ENCODE assay signal across 19 cellular contexts in the genomic region with DNA sequence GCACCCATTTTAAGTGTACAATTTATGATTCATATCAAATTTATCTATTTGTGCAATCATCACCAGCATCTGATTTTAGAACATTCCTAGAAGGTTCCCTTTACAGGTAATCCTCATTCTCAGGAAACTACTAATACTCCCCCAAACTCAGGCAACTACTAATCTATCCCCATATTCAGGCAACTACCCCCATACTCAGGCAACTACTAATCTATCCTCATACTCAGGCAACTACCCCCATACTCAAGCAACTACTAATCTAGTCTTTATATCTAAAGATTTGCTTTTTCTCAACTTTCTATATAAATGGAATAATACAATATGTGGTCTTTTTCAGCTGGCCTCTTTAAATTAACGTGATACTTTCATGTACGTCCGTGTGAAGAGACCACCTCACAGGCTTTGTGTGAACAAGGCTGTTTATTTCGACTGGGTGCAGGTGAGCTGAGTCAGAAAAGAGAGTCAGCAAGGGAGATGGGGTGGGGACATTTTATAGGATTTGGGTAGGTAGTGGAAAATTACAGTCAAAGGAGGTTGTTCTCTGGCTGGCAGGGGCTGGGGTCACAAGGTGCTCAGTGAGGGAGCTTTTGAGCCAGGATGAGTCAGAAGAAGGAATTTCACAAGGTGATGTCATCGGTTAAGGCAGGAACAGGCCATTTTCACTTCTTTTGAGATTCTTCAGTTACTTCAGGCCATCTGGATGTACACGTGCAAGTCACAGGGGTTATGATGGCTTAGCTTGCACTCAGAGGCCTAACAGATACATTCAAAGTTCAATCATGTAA.
A peak's percentile ranks its signal among the peaks of the same experiment; 100 is the strongest.
DNase-seq lines count a peak whose midpoint lies in the region; ATAC-seq, FAIRE-seq and TF ChIP-seq lines count a peak whose summit lies in the region.
"Had no signal": no experiment of that assay in that cellular context is flagged by ENCODE, and none has a peak within 500 bp of the region (broad histone marks: within the 10 kb centered on the region; RNA-seq: fewer than 3 reads in every experiment).

No MANE protein-coding gene starts in this region.

- H3K4me2 ChIP-seq in HepG2 (ENCODE audit: low read depth, low read length), result no peak overlapping the region
- H3K4me2 ChIP-seq: A549 had no signal

- ATAC-seq in HepG2 (no peak), right lobe of liver (no peak)
- ATAC-seq: A549; activated T-cell treated with anti-CD3 and anti-CD28 coated beads, Interleukin-2, amount 50 U/mL, for 4 hours; lower lobe of right lung; naive thymus-derived CD8-positive, alpha-beta T cell; stimulated activated naive CD8-positive, alpha-beta T cell treated with anti-CD3 and anti-CD28 coated beads, Interleukin-15, amount 100 ng/mL, for 72 hours; upper lobe of right lung had no signal

- DNase-seq in HepG2 (ENCODE audit: low spot score) (no peak), right lobe of liver (no peak), WERI-Rb-1 (peak; percentile 34), iPS DF 19.7 (ENCODE audit: low read depth, low spot score) (peak; percentile 59), NCI-H146 (lab: John Stamatoyannopoulos, UW) (no peak), cortex of kidney (lab: John Stamatoyannopoulos, UW) (no peak), GM03348 (ENCODE audit: low spot score) (no peak), NCI-H187 (lab: John Stamatoyannopoulos, UW) (no peak)
- DNase-seq: activated CD4-positive, alpha-beta T cell treated with anti-CD3 and anti-CD28 coated beads, Interleukin-2, amount 50 U/mL, for 48 hours; activated naive CD8-positive, alpha-beta T cell treated with anti-CD3 and anti-CD28 coated beads for 36 hours; activated T-cell treated with anti-CD3 and anti-CD28 coated beads, Interleukin-2, amount 50 U/mL, for 4 hours; effector memory CD4-positive, alpha-beta T cell; hypothalamus; lower lobe of right lung; naive thymus-derived CD8-positive, alpha-beta T cell; NCI-H1436 treated with DMSO at 0.1 percent for 48 hours; stimulated activated naive CD8-positive, alpha-beta T cell treated with anti-CD3 and anti-CD28 coated beads, Interleukin-15, amount 100 ng/mL, for 72 hours; upper lobe of right lung had no signal

- H3K27me3 ChIP-seq in HepG2 (ENCODE audit: control insufficient read depth in 1 of 2, insufficient read depth in 2 of 2, low read length in 2 of 2) (no peaks in the 10 kb centered on the region), right lobe of liver (no peaks in the 10 kb centered on the region), WERI-Rb-1 (ENCODE audit: insufficient read depth, low read depth, severe bottlenecking) (no peaks in the 10 kb centered on the region)
- H3K27me3 ChIP-seq: upper lobe of right lung had no signal

- no peak for TF ChIP-seq CTCF in HepG2 (CRISPR knock-in tag; IDR thresholded peaks at IDR 0.05)
- no peak for TF ChIP-seq CTCF in right lobe of liver (IDR thresholded peaks at IDR 0.05)
- TF ChIP-seq CTCF in WERI-Rb-1 (IDR thresholded peaks at IDR 0.05; ENCODE audit: low read depth, low read length), result no peak

- WGBS in HepG2 (ENCODE audit: low lambda C conversion rate), result 17% methylated on average over 4 of the region's 6 CpGs
- whole genome bisulfite sequencing in right lobe of liver (ENCODE audit: insufficient coverage, low coverage, low lambda C conversion rate, missing lambda C conversion rate), result 61% methylated on average over 5 of the region's 6 CpGs

- TF ChIP-seq EP300 in HepG2 (IDR thresholded peaks at IDR 0.05; ENCODE audit: low read depth in 2 of 2, low read length in 2 of 2) (no peak), HepG2 (CRISPR knock-in tag; IDR thresholded peaks at IDR 0.05; ENCODE audit: borderline replicate concordance) (no peak)

- no peak overlapping the region for H3K27ac ChIP-seq in HepG2 (ENCODE audit: extremely low read length, insufficient read depth, low read length)
- no peak overlapping the region for H3K27ac ChIP-seq in right lobe of liver
- no peak overlapping the region for H3K27ac ChIP-seq in WERI-Rb-1
- H3K27ac ChIP-seq: A549, lower lobe of right lung, upper lobe of right lung had no signal

- in situ Hi-C loops in HepG2 (cut with HindIII; ENCODE audit: extremely low pct_ligation_motif_present, low pct_unique_long_range_greater_than_20kb), result no loop called here

- POLR2A ChIA-PET in HepG2 (lab: Yijun Ruan, JAX), result no interaction called here

- H4K20me1 ChIP-seq in HepG2 (ENCODE audit: insufficient read depth, low read length), result no peaks in the 10 kb centered on the region

- H3K9me3 ChIP-seq in HepG2 (ENCODE audit: low read length) (no peaks in the 10 kb centered on the region), right lobe of liver (no peaks in the 10 kb centered on the region), WERI-Rb-1 (ENCODE audit: severe bottlenecking) (no peaks in the 10 kb centered on the region)
- H3K9me3 ChIP-seq: A549, lower lobe of right lung, upper lobe of right lung had no signal

- H3K36me3 ChIP-seq in HepG2 (replicated peaks in 1 of 2; ENCODE audit: control insufficient read depth in 1 of 2, insufficient read depth in 2 of 2, low read length in 2 of 2), result no peaks in the 10 kb centered on the region
- no peaks in the 10 kb centered on the region for H3K36me3 ChIP-seq in right lobe of liver
- no peaks in the 10 kb centered on the region for H3K36me3 ChIP-seq in WERI-Rb-1
- H3K36me3 ChIP-seq: lower lobe of right lung, upper lobe of right lung had no signal

- H3K4me1 ChIP-seq in HepG2 (ENCODE audit: insufficient read depth, low read length) (no peaks in the 10 kb centered on the region), right lobe of liver (no peaks in the 10 kb centered on the region)
- H3K4me1 ChIP-seq: A549, lower lobe of right lung, upper lobe of right lung had no signal

- TF ChIP-seq RAD21 in HepG2 (CRISPR knock-in tag; IDR thresholded peaks at IDR 0.05), result no peak

- H3K9ac ChIP-seq in HepG2 (ENCODE audit: insufficient read depth, low read depth, low read length), result no peak overlapping the region

- no peak overlapping the region for H3K4me3 ChIP-seq in HepG2 (replicated peaks in 1 of 3; ENCODE audit: insufficient read depth in 1 of 3, low read depth in 2 of 3, low read length in 3 of 3)
- no peak overlapping the region for H3K4me3 ChIP-seq in right lobe of liver
- no peak overlapping the region for H3K4me3 ChIP-seq in WERI-Rb-1 (ENCODE audit: low read depth, low read length)
- H3K4me3 ChIP-seq: A549, lower lobe of right lung, upper lobe of right lung had no signal

- TF ChIP-seq POLR2A in HepG2 (IDR thresholded peaks at IDR 0.05; ENCODE audit: insufficient read depth in 1 of 2, low read depth in 2 of 2, low read length in 2 of 2) (no peak), right lobe of liver (IDR thresholded peaks at IDR 0.05) (no peak)

- intact Hi-C loops in HepG2 (cut with micrococcal nuclease; ENCODE audit: unreplicated experiment) (no loop called here), right lobe of liver (cut with DNase I) (no loop called here)

- no peaks in the 10 kb centered on the region for H3K79me2 ChIP-seq in HepG2 (ENCODE audit: insufficient read depth, low read length)

- H2AFZ ChIP-seq in HepG2 (ENCODE audit: low read length), result no peak overlapping the region

- CTCF ChIA-PET in HepG2 (lab: Yijun Ruan, JAX; ENCODE audit: low intra/inter-chr PET ratio, low total read pairs), result no interaction called here

- no TSS peak for BruUV-seq in HepG2 (replicated peaks; lab: Mats Ljungman, UMichigan)

- FAIRE-seq in HepG2 (lab: Jason Lieb, UNC), result no peak
- FAIRE-seq: A549 had no signal

TF ChIP-seq in HepG2, 621 proteins besides CTCF, POLR2A, EP300 and RAD21:
- peak; percentile 27; the same call in 1 of the 2 replicates for TF ChIP-seq FOSL2 (CRISPR knock-in tag; IDR thresholded peaks at IDR 0.05)
- peak; percentile 74 for TF ChIP-seq ATF7 (IDR thresholded peaks at IDR 0.05)
- no peak for TF ChIP-seq ATF7 (CRISPR knock-in tag; IDR thresholded peaks at IDR 0.05)
- TF ChIP-seq DNMT3B (CRISPR knock-in tag; conservative IDR thresholded peaks at IDR 0.05), result no peak

Comparison
In these comparisons a context has a peak if more than half of its experiments do, and no peak if none do; other contexts are left out.
1. DNase-seq: peak in WERI-Rb-1 (single experiment) and iPS DF 19.7 (single experiment); none in HepG2 (single experiment), right lobe of liver (0 of 3), NCI-H146 (single experiment), cortex of kidney (single experiment), GM03348 (single experiment) and NCI-H187 (0 of 2).